21 cellular contexts compared by ENCODE assay signal in genomic region chr7:37360469-37360868, GRCh38.
A peak's percentile ranks its signal among the peaks of the same experiment; 100 is the strongest.
DNase-seq lines count a peak whose midpoint lies in the region; ATAC-seq and TF ChIP-seq lines count a peak whose summit lies in the region.
"Had no signal": no experiment of that assay in that cellular context is flagged by ENCODE, and none has a peak within 500 bp of the region (broad histone marks: within the 10 kb centered on the region; RNA-seq: fewer than 3 reads in every experiment).

No MANE protein-coding gene starts in this region.

- H3K4me1 Mint-ChIP-seq in activated naive CD4-positive, alpha-beta T cell treated with anti-CD3 and anti-CD28 coated beads, Interleukin-2, amount 10 ng/mL, durations not matched to agents 7 days and 5 days, result peaks cover 80% of the 10 kb centered on the region
- peaks cover 83% of the 10 kb centered on the region for H3K4me1 Mint-ChIP-seq in activated naive CD8-positive, alpha-beta T cell (ENCODE audit: low read depth)

- no peak for TF ChIP-seq CTCF in parathyroid adenoma (IDR thresholded peaks at IDR 0.05)

- DNase-seq in activated naive CD4-positive, alpha-beta T cell treated with anti-CD3 and anti-CD28 coated beads, Interleukin-2, amount 10 ng/mL, durations not matched to agents 7 days and 5 days, result no peak
- no peak for DNase-seq in activated naive CD4-positive, alpha-beta T cell treated with Interleukin-2 at 50 U/mL for 16 hours
- peak; percentile 46 for DNase-seq in OCI-M1 (lab: John Stamatoyannopoulos, UW)
- no peak for DNase-seq in Right ventricle myocardium superior
- DNase-seq in NCI-H524 treated with DMSO at 0.1 percent for 48 hours (lab: John Stamatoyannopoulos, UW), result no peak
- DNase-seq: dorsolateral prefrontal cortex, hippocampal formation, Karpas-422, left lung, mesenchymal stem cell, NCI-H1436, NCI-H2081 treated with DMSO at 0.1 percent for 48 hours, NCI-H226, NCI-H82, RPMI8226 had no signal

- intact Hi-C loops in Right ventricle myocardium superior (cut with DNase I), result no loop called here

- no peaks in the 10 kb centered on the region for H3K79me2 ChIP-seq in parathyroid adenoma

- no peak for ATAC-seq in Right ventricle myocardium superior (ENCODE audit: poor library complexity)
- ATAC-seq: left lung; stimulated activated memory B cell treated with anti-CD40 and anti-IgM and Interleukin-4, amounts not matched to agents 10 μg/mL and 1 μg/mL and 100 μg/mL, for 72 hours had no signal

- no peaks in the 10 kb centered on the region for H3K27me3 Mint-ChIP-seq in activated naive CD4-positive, alpha-beta T cell treated with anti-CD3 and anti-CD28 coated beads, Interleukin-2, amount 10 ng/mL, durations not matched to agents 7 days and 5 days
- H3K27me3 Mint-ChIP-seq in activated naive CD8-positive, alpha-beta T cell, result no peaks in the 10 kb centered on the region
- H3K27me3 Mint-ChIP-seq: brain; stimulated activated memory B cell treated with anti-CD40 and anti-IgM and Interleukin-4, amounts not matched to agents 10 μg/mL and 1 μg/mL and 100 μg/mL, for 72 hours had no signal

- peak overlapping the region; percentile 44 for H3K4me2 ChIP-seq in parathyroid adenoma (ENCODE audit: low read length)

- peaks cover 3% of the 10 kb centered on the region for H3K9me3 Mint-ChIP-seq in activated naive CD4-positive, alpha-beta T cell treated with anti-CD3 and anti-CD28 coated beads, Interleukin-2, amount 10 ng/mL, durations not matched to agents 7 days and 5 days
- peaks cover under 1% of the 10 kb centered on the region for H3K9me3 Mint-ChIP-seq in activated naive CD8-positive, alpha-beta T cell (ENCODE audit: low read depth)
- H3K9me3 Mint-ChIP-seq: brain had no signal

- CTCF ChIA-PET in activated naive CD4-positive, alpha-beta T cell treated with anti-CD3 and anti-CD28 coated beads, Interleukin-2, amount 10 ng/mL, durations not matched to agents 7 days and 5 days (lab: Charles Lee), result interaction anchor here (1.1 kb wide), 1 partner anchor 8 kb away, joined by 4 read pairs; no protein-coding TSS in a partner anchor

- peaks cover 21% of the 10 kb centered on the region for H3K36me3 Mint-ChIP-seq in activated naive CD4-positive, alpha-beta T cell treated with anti-CD3 and anti-CD28 coated beads, Interleukin-2, amount 10 ng/mL, durations not matched to agents 7 days and 5 days
- peaks cover 16% of the 10 kb centered on the region for H3K36me3 Mint-ChIP-seq in activated naive CD8-positive, alpha-beta T cell
- H3K36me3 Mint-ChIP-seq: brain had no signal

- no peaks in the 10 kb centered on the region for H3K36me3 ChIP-seq in parathyroid adenoma (ENCODE audit: control insufficient read depth, insufficient read depth, low read length)
- H3K36me3 ChIP-seq: left lung, suprapubic skin had no signal

- no peaks in the 10 kb centered on the region for H3K9me3 ChIP-seq in parathyroid adenoma (ENCODE audit: control insufficient read depth, low read length)
- H3K9me3 ChIP-seq: left lung, suprapubic skin had no signal

- H3K9ac ChIP-seq in parathyroid adenoma, result no peak overlapping the region

- peak overlapping the region; percentile 75 for H2AFZ ChIP-seq in parathyroid adenoma

- peaks cover 23% of the 10 kb centered on the region for H3K4me1 ChIP-seq in parathyroid adenoma

- no peak overlapping the region for H3K27ac Mint-ChIP-seq in activated naive CD4-positive, alpha-beta T cell treated with anti-CD3 and anti-CD28 coated beads, Interleukin-2, amount 10 ng/mL, durations not matched to agents 7 days and 5 days
- peak overlapping the region; percentile 78 for H3K27ac Mint-ChIP-seq in activated naive CD8-positive, alpha-beta T cell
- H3K27ac Mint-ChIP-seq: stimulated activated memory B cell treated with anti-CD40 and anti-IgM and Interleukin-4, amounts not matched to agents 10 μg/mL and 1 μg/mL and 100 μg/mL, for 72 hours had no signal

- peak overlapping the region; percentile 83 for H3K27ac ChIP-seq in parathyroid adenoma
- H3K27ac ChIP-seq: C4-2B, left lung, suprapubic skin had no signal

- peak overlapping the region; percentile 37 for H3K4me3 Mint-ChIP-seq in activated naive CD4-positive, alpha-beta T cell treated with anti-CD3 and anti-CD28 coated beads, Interleukin-2, amount 10 ng/mL, durations not matched to agents 7 days and 5 days
- peak overlapping the region; percentile 38 for H3K4me3 Mint-ChIP-seq in activated naive CD8-positive, alpha-beta T cell
- H3K4me3 Mint-ChIP-seq: stimulated activated memory B cell treated with anti-CD40 and anti-IgM and Interleukin-4, amounts not matched to agents 10 μg/mL and 1 μg/mL and 100 μg/mL, for 72 hours had no signal

- H3K27me3 ChIP-seq in parathyroid adenoma (ENCODE audit: control insufficient read depth, insufficient read depth, low read length), result no peaks in the 10 kb centered on the region
- H3K27me3 ChIP-seq: dorsolateral prefrontal cortex, left lung, suprapubic skin had no signal

- H3K4me3 ChIP-seq in parathyroid adenoma (ENCODE audit: low read depth, low read length), result peak overlapping the region; percentile 25
- H3K4me3 ChIP-seq: dorsolateral prefrontal cortex, left lung, suprapubic skin had no signal
